In genomic region chr22:38422615-38423511, GRCh38 we compare ENCODE assay signal across 1 cellular context.
TF ChIP-seq lines count a peak whose summit lies in the region.

No MANE protein-coding gene starts in this region.

TF ChIP-seq in HEK293, 187 proteins besides CTCF, POLR2A, EP300 and RAD21 (continued from another document and continues in another):
- TF ChIP-seq KLF7 (tag by site-specific recombination; IDR thresholded peaks at IDR 0.05; ENCODE audit: borderline replicate concordance), result no peak
- no peak for TF ChIP-seq ZNF324 (tag by site-specific recombination; IDR thresholded peaks at IDR 0.05)
- no peak for TF ChIP-seq IKZF3 (tag by site-specific recombination; IDR thresholded peaks at IDR 0.05)
- TF ChIP-seq GFI1B (tag by site-specific recombination; IDR thresholded peaks at IDR 0.05), result no peak
- no peak for TF ChIP-seq PRDM2 (tag by site-specific recombination; IDR thresholded peaks at IDR 0.05; ENCODE audit: borderline replicate concordance)
- peak; percentile 51; the same call in 1 of the 2 replicates for TF ChIP-seq KLF17 (tag by site-specific recombination; IDR thresholded peaks at IDR 0.05)
- TF ChIP-seq ZNF211 (tag by site-specific recombination; IDR thresholded peaks at IDR 0.05; ENCODE audit: low read depth), result no peak
- no peak for TF ChIP-seq ZNF132 (tag by site-specific recombination; IDR thresholded peaks at IDR 0.05; ENCODE audit: borderline replicate concordance)
- TF ChIP-seq ZNF837 (tag by site-specific recombination; IDR thresholded peaks at IDR 0.05), result no peak
- no peak for TF ChIP-seq ZNF335 (tag by site-specific recombination; conservative IDR thresholded peaks at IDR 0.05)
- TF ChIP-seq KLF10 (tag by site-specific recombination; IDR thresholded peaks at IDR 0.05), result no peak
- TF ChIP-seq SCRT2 (tag by site-specific recombination; IDR thresholded peaks at IDR 0.05), result peak; percentile 87
- TF ChIP-seq OSR2 (tag by site-specific recombination; IDR thresholded peaks at IDR 0.05), result no peak
- peak; percentile 76 for TF ChIP-seq EGR2 (tag by site-specific recombination; IDR thresholded peaks at IDR 0.05; ENCODE audit: low read depth)
- no peak for TF ChIP-seq PRDM4 (tag by site-specific recombination; IDR thresholded peaks at IDR 0.05)
- no peak for TF ChIP-seq RBAK (tag by site-specific recombination; IDR thresholded peaks at IDR 0.05)
- TF ChIP-seq ZNF174 (tag by site-specific recombination; IDR thresholded peaks at IDR 0.05), result no peak
- no peak for TF ChIP-seq MEIS1 (CRISPR knock-in tag; IDR thresholded peaks at IDR 0.05; ENCODE audit: borderline replicate concordance)
- peak; percentile 60; the same call in 1 of the 2 replicates for TF ChIP-seq WT1 (tag by site-specific recombination; IDR thresholded peaks at IDR 0.05)
- peak; percentile 66 for TF ChIP-seq ZFHX2 (tag by site-specific recombination; conservative IDR thresholded peaks at IDR 0.05)
- TF ChIP-seq ZNF16 (tag by site-specific recombination; IDR thresholded peaks at IDR 0.05; ENCODE audit: low read depth), result no peak
- no peak for TF ChIP-seq BCL11B (tag by site-specific recombination; IDR thresholded peaks at IDR 0.05; ENCODE audit: low read depth)
- no peak for TF ChIP-seq ZNF514 (tag by site-specific recombination; IDR thresholded peaks at IDR 0.05)
- TF ChIP-seq ZNF398 (tag by site-specific recombination; IDR thresholded peaks at IDR 0.05), result peak; percentile 53
- no peak for TF ChIP-seq SCRT1 (tag by site-specific recombination; IDR thresholded peaks at IDR 0.05; ENCODE audit: borderline replicate concordance)
- TF ChIP-seq ZNF707 (tag by site-specific recombination; IDR thresholded peaks at IDR 0.05), result no peak
- TF ChIP-seq BCL6B (tag by site-specific recombination; IDR thresholded peaks at IDR 0.05), result no peak
- no peak for TF ChIP-seq ZNF521 (tag by site-specific recombination; IDR thresholded peaks at IDR 0.05)
- TF ChIP-seq ZNF791 (tag by site-specific recombination; IDR thresholded peaks at IDR 0.05), result no peak
- no peak for TF ChIP-seq REST (tag by site-specific recombination; IDR thresholded peaks at IDR 0.05)
- no peak for TF ChIP-seq ZNF362 (tag by site-specific recombination; IDR thresholded peaks at IDR 0.05)
- TF ChIP-seq SP3 (tag by site-specific recombination; IDR thresholded peaks at IDR 0.05), result no peak
- TF ChIP-seq KLF1 (tag by site-specific recombination; IDR thresholded peaks at IDR 0.05), result peak; percentile 74
- TF ChIP-seq FEZF1 (tag by site-specific recombination; IDR thresholded peaks at IDR 0.05), result peak; percentile 51
- no peak for TF ChIP-seq PRDM1 (tag by site-specific recombination; IDR thresholded peaks at IDR 0.05)
- TF ChIP-seq ZNF184 (tag by site-specific recombination; IDR thresholded peaks at IDR 0.05), result no peak
- no peak for TF ChIP-seq ZNF76 (tag by site-specific recombination; IDR thresholded peaks at IDR 0.05; ENCODE audit: borderline replicate concordance, low read depth)
- TF ChIP-seq ZNF121 (tag by site-specific recombination; IDR thresholded peaks at IDR 0.05), result no peak
- TF ChIP-seq ZNF639 (tag by site-specific recombination; IDR thresholded peaks at IDR 0.05), result no peak
- no peak for TF ChIP-seq ZNF138 (tag by site-specific recombination; IDR thresholded peaks at IDR 0.05; ENCODE audit: borderline replicate concordance)
- no peak for TF ChIP-seq ZSCAN16 (tag by site-specific recombination; IDR thresholded peaks at IDR 0.05)
- no peak for TF ChIP-seq ZSCAN4 (tag by site-specific recombination; IDR thresholded peaks at IDR 0.05)
- TF ChIP-seq BCL11A (tag by site-specific recombination; IDR thresholded peaks at IDR 0.05; ENCODE audit: low read depth), result no peak
- no peak for TF ChIP-seq ZNF473 (tag by site-specific recombination; IDR thresholded peaks at IDR 0.05)
